Comparison of ENCODE assay signal across 4 cellular contexts in the genomic region with DNA sequence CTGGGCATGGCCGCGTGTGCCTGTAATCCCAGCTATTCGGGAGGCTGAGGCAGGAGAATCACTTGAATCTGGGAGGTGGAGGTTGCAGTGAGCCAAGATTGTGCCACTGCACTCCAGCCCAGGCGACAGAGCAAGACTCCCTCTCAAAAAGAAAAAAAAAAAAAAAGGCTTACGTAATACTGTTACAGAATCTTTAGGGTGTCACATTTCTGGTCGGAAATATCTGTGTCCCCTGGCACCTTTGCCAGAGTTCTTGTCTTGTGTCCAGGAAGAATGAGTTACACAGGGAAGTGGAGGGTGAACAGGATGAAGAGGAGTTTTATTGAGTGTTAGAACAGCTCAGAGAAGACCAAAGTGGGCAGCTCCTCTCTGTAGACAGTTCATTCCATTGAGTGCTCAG. TPM values are rescaled to one million over a fixed set of nuclear protein-coding genes. Genes with fewer than 3 reads are reported as not detected.
"Had no signal": no experiment of that assay in that cellular context is flagged by ENCODE, and none has a peak within 500 bp of the region (broad histone marks: within the 10 kb centered on the region; RNA-seq: fewer than 3 reads in every experiment).

No MANE protein-coding gene starts in this region.

RNA-seq across cellular contexts. Expression of a gene that starts 19.9 kb away (rescaled TPM):
- polyA plus RNA-seq: aorta had no signal

RNA-seq across cellular contexts. Expression of a gene that starts 40.3 kb away (rescaled TPM):
- total RNA-seq: breast epithelium, cerebellum had no signal
- polyA plus RNA-seq: aorta had no signal

RNA-seq across cellular contexts. Expression of a gene that starts 48.6 kb away (rescaled TPM):
- total RNA-seq: LHCN-M2 had no signal
- polyA plus RNA-seq: aorta had no signal
